ENCODE assay signal across 8 cellular contexts in the genomic region with DNA sequence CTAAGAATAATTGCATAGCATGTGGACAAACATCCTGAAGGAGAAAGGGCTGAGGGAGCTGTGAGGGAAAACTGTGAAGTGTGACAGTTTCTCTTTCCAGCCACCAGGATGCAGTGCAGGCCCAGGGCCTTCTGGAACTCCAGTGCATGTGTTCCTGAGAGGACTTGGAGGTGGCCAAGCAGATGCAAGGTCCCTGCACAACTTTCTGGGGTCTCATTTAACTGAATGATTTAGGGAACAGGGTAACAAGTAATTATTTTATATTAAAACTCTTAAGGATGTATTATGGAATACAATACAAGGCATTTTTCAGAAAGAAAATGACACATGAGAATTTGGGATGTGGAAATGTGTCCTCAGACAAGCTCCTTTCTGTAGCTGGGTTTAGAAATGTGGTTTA.
A peak's percentile ranks its signal among the peaks of the same experiment; 100 is the strongest.
DNase-seq lines count a peak whose midpoint lies in the region; ATAC-seq and TF ChIP-seq lines count a peak whose summit lies in the region.

No MANE protein-coding gene starts in this region.

- no peaks in the 10 kb centered on the region for H3K27me3 ChIP-seq in CD4-positive, alpha-beta memory T cell (ENCODE audit: insufficient read depth, low read length)
- H3K27me3 ChIP-seq in OCI-LY3 (ENCODE audit: low read depth, low read length): no peaks in the 10 kb centered on the region

- no peaks in the 10 kb centered on the region for H3K4me1 Mint-ChIP-seq in CD4-positive, alpha-beta memory T cell

- no peaks in the 10 kb centered on the region for H3K36me3 ChIP-seq in CD4-positive, alpha-beta memory T cell (ENCODE audit: insufficient read depth, low read length)
- H3K36me3 ChIP-seq in OCI-LY3 (replicated peaks; ENCODE audit: low read depth, low read length): no peaks in the 10 kb centered on the region

- H3K4me3 ChIP-seq in CD4-positive, alpha-beta memory T cell (ENCODE audit: low read length in 2 of 2): no peak overlapping the region
- no peak overlapping the region for H3K4me3 ChIP-seq in OCI-LY3 (ENCODE audit: low read length)

- no peaks in the 10 kb centered on the region for H3K79me2 ChIP-seq in OCI-LY3 (ENCODE audit: low read length)

- H3K27ac Mint-ChIP-seq in CD4-positive, alpha-beta memory T cell: peak overlapping the region in 1 of 7 donors; percentile 59

- H3K27me3 Mint-ChIP-seq in CD4-positive, alpha-beta memory T cell: peaks cover 0 to 2% of the 10 kb centered on the region in 2 donors

- POLR2A ChIA-PET in CD4-positive, alpha-beta memory T cell (lab: Charles Lee; ENCODE audit: partially characterized antibody): interaction anchor here (0.9 to 1.0 kb wide), 2 partner anchors 145 to 167 kb away, joined by 3 read pairs; partner anchors contain the start of gene BCL10

- peak in 4 of 5 donors; percentile 33 to 44 (median 41) for DNase-seq in CD4-positive, alpha-beta memory T cell
- DNase-seq in HT1080 (ENCODE audit: low read depth) (peak; percentile 57), Right ventricle myocardium superior (peak; percentile 56), renal cortical epithelial cell (ENCODE audit: low read depth) (peak; percentile 70), mesenteric fat pad (ENCODE audit: low spot score) (no peak)
- DNase-seq in activated naive CD4-positive, alpha-beta T cell treated with anti-CD3 and anti-CD28 coated beads, Interleukin-2, amount 50 U/mL, for 16 hours: peak; percentile 26

- H4K20me1 ChIP-seq in OCI-LY3 (ENCODE audit: insufficient read depth, low read length): no peaks in the 10 kb centered on the region

- peak; percentile 57 for TF ChIP-seq CTCF in OCI-LY3 (IDR thresholded peaks at IDR 0.05; ENCODE audit: low read depth, low read length)

- H3K4me1 ChIP-seq in CD4-positive, alpha-beta memory T cell (ENCODE audit: insufficient read depth, low read length): no peaks in the 10 kb centered on the region
- no peaks in the 10 kb centered on the region for H3K4me1 ChIP-seq in OCI-LY3 (ENCODE audit: low read length)

- CTCF ChIA-PET in CD4-positive, alpha-beta memory T cell (lab: Charles Lee; ENCODE audit: partially characterized antibody): interaction anchor here (0.7 to 6.9 kb wide), 11 partner anchors 14 to 443 kb away, joined by 3 to 64 read pairs (median 4); partner anchors contain the start of genes BCL10 and C1orf52

- no peaks in the 10 kb centered on the region for H3K36me3 Mint-ChIP-seq in CD4-positive, alpha-beta memory T cell

- no peak overlapping the region for H2AFZ ChIP-seq in OCI-LY3 (ENCODE audit: low read depth, low read length)

- H3K9me3 Mint-ChIP-seq in CD4-positive, alpha-beta memory T cell: no peaks in the 10 kb centered on the region

- H3K27ac ChIP-seq in CD4-positive, alpha-beta memory T cell (ENCODE audit: low read depth, low read length): no peak overlapping the region
- H3K27ac ChIP-seq in OCI-LY3 (ENCODE audit: low read length): no peak overlapping the region

- intact Hi-C loops in CD4-positive, alpha-beta memory T cell (cut with micrococcal nuclease): loop anchor here (1.0 to 2.0 kb wide), 5 partner anchors 91 to 165 kb away; partner anchors contain the start of genes C1orf52 and SYDE2
- intact Hi-C loops in Right ventricle myocardium superior (cut with DNase I): loop anchor here (2.0 kb wide), 1 partner anchor 145 kb away; no protein-coding TSS in a partner anchor

- H3K9ac ChIP-seq in OCI-LY3 (ENCODE audit: low read length): no peak overlapping the region

- H3K4me2 ChIP-seq in OCI-LY3 (ENCODE audit: low read length): no peak overlapping the region

- H3K9me3 ChIP-seq in CD4-positive, alpha-beta memory T cell (ENCODE audit: control insufficient read depth in 1 of 2, low read length in 2 of 2): no peaks in the 10 kb centered on the region
- H3K9me3 ChIP-seq in OCI-LY3 (ENCODE audit: insufficient read depth, low read length): no peaks in the 10 kb centered on the region

- peak; percentile 58 for ATAC-seq in GM19025 (IDR thresholded peaks at IDR 0.05; ENCODE audit: low read depth, unreplicated experiment)
- peak; percentile 96 for ATAC-seq in Right ventricle myocardium superior (ENCODE audit: poor library complexity)

- H3K4me3 Mint-ChIP-seq in CD4-positive, alpha-beta memory T cell: no peak overlapping the region
